16 cellular contexts compared by ENCODE assay signal in genomic region chr7:43484678-43485355, GRCh38.
"Had no signal": no experiment of that assay in that cellular context is flagged by ENCODE, and none has a peak within 500 bp of the region (broad histone marks: within the 10 kb centered on the region; RNA-seq: fewer than 3 reads in every experiment).

No MANE protein-coding gene starts in this region.

- H3K4me3 Mint-ChIP-seq: activated naive CD4-positive, alpha-beta T cell treated with anti-CD3 and anti-CD28 coated beads, Interleukin-2, amount 50 U/mL, for 24 hours; naive thymus-derived CD8-positive, alpha-beta T cell had no signal

- H3K4me3 ChIP-seq: body of pancreas, gastroesophageal sphincter, lower lobe of right lung, mucosa of descending colon, thyroid gland, vagina had no signal

- ATAC-seq: body of pancreas; gastroesophageal sphincter; lower lobe of right lung; mucosa of descending colon; naive thymus-derived CD8-positive, alpha-beta T cell had no signal

- H3K27ac ChIP-seq: body of pancreas, gastroesophageal sphincter, lower lobe of right lung, thyroid gland, vagina had no signal

- H3K27me3 ChIP-seq: body of pancreas, gastroesophageal sphincter, thyroid gland, vagina had no signal

- H3K36me3 Mint-ChIP-seq: activated naive CD4-positive, alpha-beta T cell treated with anti-CD3 and anti-CD28 coated beads, Interleukin-2, amount 50 U/mL, for 24 hours; naive thymus-derived CD8-positive, alpha-beta T cell had no signal

- H3K27me3 Mint-ChIP-seq: activated naive CD4-positive, alpha-beta T cell treated with anti-CD3 and anti-CD28 coated beads, Interleukin-2, amount 50 U/mL, for 24 hours had no signal

- DNase-seq: activated CD4-positive, alpha-beta T cell treated with anti-CD3 and anti-CD28 coated beads, Interleukin-2, amount 50 U/mL, for 1 hour; activated CD4-positive, CD25-positive, alpha-beta regulatory T cell; body of pancreas; hippocampal formation; kidney glomerular epithelial cell; lower lobe of right lung; mucosa of descending colon; naive thymus-derived CD8-positive, alpha-beta T cell; occipital lobe; stimulated activated CD4-positive, alpha-beta T cell treated with anti-CD3 and anti-CD28 coated beads, Interleukin-15, amount 100 ng/mL, for 24 hours; stimulated activated CD4-positive, alpha-beta T cell treated with anti-CD3 and anti-CD28 coated beads, Interleukin-4, amount 100 ng/mL, for 24 hours; T1000; thyroid gland had no signal

- H3K9me3 Mint-ChIP-seq: activated naive CD4-positive, alpha-beta T cell treated with anti-CD3 and anti-CD28 coated beads, Interleukin-2, amount 50 U/mL, for 24 hours; naive thymus-derived CD8-positive, alpha-beta T cell had no signal

- H3K27ac Mint-ChIP-seq: activated naive CD4-positive, alpha-beta T cell treated with anti-CD3 and anti-CD28 coated beads, Interleukin-2, amount 50 U/mL, for 24 hours; naive thymus-derived CD8-positive, alpha-beta T cell had no signal
